Comparison of ENCODE assay signal across 1 cellular context in the genomic region with DNA sequence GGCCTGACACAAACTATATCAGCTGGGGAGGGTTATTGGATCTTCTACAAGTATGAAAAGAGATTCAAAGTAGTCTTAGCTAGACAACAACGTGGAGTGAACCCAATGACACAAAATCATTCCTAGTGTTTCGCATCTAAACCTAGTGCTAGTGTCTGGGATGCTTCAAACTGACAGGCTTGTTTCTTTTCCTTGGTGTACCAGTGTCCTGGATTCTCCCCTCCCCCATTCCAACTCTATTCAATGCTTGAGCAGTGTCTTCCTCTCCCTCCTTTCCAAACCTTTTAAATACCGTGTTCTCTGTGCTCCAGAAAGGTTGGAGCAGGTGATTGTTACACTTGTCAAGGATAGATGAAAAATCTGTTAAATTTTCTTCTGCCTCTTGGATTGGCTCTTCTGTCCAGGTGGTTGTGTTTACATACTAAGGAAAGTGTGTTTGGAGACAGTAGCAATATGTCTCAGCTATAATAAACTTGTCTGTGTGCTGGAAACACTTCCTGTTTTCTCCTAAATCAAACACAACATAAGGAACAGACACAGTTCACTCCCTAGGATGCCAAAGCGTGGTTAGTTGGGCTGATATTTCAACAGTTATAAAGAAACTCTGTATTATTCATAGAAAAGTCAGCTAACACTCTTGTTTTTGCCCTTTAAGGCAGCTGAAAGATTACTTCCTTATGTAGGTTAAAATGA.
TF ChIP-seq lines count a peak whose summit lies in the region.

No MANE protein-coding gene starts in this region.

TF ChIP-seq in GM23338, 12 proteins besides CTCF, POLR2A, EP300 and RAD21 (continued from another document):
- TF ChIP-seq, protein P1, sequence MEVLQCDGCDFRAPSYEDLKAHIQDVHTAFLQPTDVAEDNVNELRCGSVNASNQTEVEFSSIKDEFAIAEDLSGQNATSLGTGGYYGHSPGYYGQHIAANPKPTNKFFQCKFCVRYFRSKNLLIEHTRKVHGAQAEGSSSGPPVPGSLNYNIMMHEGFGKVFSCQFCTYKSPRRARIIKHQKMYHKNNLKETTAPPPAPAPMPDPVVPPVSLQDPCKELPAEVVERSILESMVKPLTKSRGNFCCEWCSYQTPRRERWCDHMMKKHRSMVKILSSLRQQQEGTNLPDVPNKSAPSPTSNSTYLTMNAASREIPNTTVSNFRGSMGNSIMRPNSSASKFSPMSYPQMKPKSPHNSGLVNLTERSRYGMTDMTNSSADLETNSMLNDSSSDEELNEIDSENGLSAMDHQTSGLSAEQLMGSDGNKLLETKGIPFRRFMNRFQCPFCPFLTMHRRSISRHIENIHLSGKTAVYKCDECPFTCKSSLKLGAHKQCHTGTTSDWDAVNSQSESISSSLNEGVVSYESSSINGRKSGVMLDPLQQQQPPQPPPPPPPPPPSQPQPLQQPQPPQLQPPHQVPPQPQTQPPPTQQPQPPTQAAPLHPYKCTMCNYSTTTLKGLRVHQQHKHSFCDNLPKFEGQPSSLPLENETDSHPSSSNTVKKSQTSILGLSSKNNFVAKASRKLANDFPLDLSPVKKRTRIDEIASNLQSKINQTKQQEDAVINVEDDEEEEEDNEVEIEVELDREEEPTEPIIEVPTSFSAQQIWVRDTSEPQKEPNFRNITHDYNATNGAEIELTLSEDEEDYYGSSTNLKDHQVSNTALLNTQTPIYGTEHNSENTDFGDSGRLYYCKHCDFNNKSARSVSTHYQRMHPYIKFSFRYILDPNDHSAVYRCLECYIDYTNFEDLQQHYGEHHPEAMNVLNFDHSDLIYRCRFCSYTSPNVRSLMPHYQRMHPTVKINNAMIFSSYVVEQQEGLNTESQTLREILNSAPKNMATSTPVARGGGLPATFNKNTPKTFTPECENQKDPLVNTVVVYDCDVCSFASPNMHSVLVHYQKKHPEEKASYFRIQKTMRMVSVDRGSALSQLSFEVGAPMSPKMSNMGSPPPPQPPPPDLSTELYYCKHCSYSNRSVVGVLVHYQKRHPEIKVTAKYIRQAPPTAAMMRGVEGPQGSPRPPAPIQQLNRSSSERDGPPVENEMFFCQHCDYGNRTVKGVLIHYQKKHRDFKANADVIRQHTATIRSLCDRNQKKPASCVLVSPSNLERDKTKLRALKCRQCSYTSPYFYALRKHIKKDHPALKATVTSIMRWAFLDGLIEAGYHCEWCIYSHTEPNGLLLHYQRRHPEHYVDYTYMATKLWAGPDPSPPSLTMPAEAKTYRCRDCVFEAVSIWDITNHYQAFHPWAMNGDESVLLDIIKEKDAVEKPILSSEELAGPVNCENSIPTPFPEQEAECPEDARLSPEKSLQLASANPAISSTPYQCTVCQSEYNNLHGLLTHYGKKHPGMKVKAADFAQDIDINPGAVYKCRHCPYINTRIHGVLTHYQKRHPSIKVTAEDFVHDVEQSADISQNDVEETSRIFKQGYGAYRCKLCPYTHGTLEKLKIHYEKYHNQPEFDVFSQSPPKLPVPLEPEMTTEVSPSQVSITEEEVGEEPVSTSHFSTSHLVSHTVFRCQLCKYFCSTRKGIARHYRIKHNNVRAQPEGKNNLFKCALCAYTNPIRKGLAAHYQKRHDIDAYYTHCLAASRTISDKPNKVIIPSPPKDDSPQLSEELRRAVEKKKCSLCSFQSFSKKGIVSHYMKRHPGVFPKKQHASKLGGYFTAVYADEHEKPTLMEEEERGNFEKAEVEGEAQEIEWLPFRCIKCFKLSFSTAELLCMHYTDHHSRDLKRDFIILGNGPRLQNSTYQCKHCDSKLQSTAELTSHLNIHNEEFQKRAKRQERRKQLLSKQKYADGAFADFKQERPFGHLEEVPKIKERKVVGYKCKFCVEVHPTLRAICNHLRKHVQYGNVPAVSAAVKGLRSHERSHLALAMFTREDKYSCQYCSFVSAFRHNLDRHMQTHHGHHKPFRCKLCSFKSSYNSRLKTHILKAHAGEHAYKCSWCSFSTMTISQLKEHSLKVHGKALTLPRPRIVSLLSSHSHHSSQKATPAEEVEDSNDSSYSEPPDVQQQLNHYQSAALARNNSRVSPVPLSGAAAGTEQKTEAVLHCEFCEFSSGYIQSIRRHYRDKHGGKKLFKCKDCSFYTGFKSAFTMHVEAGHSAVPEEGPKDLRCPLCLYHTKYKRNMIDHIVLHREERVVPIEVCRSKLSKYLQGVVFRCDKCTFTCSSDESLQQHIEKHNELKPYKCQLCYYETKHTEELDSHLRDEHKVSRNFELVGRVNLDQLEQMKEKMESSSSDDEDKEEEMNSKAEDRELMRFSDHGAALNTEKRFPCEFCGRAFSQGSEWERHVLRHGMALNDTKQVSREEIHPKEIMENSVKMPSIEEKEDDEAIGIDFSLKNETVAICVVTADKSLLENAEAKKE (CRISPR knock-in tag; IDR thresholded peaks at IDR 0.05): no peak
- no peak for TF ChIP-seq EZH2phosphoT487 (IDR thresholded peaks at IDR 0.05; ENCODE audit: unreplicated experiment)
- TF ChIP-seq CREB1 (CRISPR knock-in tag; IDR thresholded peaks at IDR 0.05; ENCODE audit: low read depth): no peak
- TF ChIP-seq EZH2 (IDR thresholded peaks at IDR 0.05; ENCODE audit: low read depth, unreplicated experiment): no peak
- no peak for TF ChIP-seq ZNF114 (CRISPR knock-in tag; IDR thresholded peaks at IDR 0.05)
- TF ChIP-seq STAT1 (IDR thresholded peaks at IDR 0.05; ENCODE audit: unreplicated experiment): no peak
- TF ChIP-seq, protein P2, sequence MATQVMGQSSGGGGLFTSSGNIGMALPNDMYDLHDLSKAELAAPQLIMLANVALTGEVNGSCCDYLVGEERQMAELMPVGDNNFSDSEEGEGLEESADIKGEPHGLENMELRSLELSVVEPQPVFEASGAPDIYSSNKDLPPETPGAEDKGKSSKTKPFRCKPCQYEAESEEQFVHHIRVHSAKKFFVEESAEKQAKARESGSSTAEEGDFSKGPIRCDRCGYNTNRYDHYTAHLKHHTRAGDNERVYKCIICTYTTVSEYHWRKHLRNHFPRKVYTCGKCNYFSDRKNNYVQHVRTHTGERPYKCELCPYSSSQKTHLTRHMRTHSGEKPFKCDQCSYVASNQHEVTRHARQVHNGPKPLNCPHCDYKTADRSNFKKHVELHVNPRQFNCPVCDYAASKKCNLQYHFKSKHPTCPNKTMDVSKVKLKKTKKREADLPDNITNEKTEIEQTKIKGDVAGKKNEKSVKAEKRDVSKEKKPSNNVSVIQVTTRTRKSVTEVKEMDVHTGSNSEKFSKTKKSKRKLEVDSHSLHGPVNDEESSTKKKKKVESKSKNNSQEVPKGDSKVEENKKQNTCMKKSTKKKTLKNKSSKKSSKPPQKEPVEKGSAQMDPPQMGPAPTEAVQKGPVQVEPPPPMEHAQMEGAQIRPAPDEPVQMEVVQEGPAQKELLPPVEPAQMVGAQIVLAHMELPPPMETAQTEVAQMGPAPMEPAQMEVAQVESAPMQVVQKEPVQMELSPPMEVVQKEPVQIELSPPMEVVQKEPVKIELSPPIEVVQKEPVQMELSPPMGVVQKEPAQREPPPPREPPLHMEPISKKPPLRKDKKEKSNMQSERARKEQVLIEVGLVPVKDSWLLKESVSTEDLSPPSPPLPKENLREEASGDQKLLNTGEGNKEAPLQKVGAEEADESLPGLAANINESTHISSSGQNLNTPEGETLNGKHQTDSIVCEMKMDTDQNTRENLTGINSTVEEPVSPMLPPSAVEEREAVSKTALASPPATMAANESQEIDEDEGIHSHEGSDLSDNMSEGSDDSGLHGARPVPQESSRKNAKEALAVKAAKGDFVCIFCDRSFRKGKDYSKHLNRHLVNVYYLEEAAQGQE (IDR thresholded peaks at IDR 0.05; ENCODE audit: unreplicated experiment): no peak
- TF ChIP-seq JUNB (IDR thresholded peaks at IDR 0.05; ENCODE audit: unreplicated experiment): no peak
- TF ChIP-seq POLR2AphosphoS5 (IDR thresholded peaks at IDR 0.05; ENCODE audit: low read depth): no peak; the same call in 1 of the 2 replicates
- TF ChIP-seq ZNF331 (CRISPR knock-in tag; IDR thresholded peaks at IDR 0.05; ENCODE audit: low read depth): no peak
- TF ChIP-seq, protein P3, sequence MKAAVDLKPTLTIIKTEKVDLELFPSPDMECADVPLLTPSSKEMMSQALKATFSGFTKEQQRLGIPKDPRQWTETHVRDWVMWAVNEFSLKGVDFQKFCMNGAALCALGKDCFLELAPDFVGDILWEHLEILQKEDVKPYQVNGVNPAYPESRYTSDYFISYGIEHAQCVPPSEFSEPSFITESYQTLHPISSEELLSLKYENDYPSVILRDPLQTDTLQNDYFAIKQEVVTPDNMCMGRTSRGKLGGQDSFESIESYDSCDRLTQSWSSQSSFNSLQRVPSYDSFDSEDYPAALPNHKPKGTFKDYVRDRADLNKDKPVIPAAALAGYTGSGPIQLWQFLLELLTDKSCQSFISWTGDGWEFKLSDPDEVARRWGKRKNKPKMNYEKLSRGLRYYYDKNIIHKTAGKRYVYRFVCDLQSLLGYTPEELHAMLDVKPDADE (IDR thresholded peaks at IDR 0.05): no peak
